In the genomic region with DNA sequence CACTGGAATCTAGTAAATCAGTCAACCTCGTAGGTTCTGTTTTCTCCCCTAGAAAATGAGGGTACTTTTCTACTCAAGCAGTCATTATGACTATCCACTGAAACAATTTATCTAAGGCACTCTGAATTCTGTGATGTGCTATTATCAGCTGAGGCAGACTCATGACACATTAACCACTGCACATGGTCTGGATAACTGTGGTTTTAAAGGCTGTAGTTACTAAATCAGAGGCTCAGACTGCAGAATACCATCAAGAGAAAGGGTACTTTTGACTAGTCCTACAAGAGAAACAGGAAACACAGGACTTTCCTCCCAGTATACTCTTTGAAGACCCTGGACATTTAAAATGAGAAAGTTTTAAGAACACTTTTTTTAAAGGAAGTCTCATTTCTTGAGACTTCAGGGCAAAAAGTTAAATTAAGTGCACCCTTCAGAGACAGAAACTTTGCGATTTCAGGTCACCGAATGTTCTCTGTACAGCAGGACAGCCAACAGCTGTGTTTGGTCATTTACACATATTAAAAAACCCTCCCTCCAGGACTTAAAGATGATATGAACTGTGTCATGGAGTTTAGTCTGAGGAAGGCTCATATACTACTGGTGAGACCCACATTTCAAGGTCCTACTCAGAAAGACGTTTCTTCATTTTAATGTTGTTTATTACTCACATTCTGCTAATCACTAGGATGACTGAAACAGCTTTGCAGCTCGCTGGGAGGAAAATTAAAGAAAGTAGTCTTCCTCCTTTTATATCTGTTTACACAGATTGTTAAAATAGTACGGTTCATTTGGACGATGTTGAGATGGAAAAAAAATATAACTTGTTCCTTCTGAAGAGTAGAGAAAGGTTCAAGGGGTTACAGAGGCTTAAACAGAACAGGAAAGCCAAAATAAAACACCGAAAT, we compare ENCODE assay signal across 9 cellular contexts. TPM values are rescaled to one million over a fixed set of nuclear protein-coding genes. Genes with fewer than 3 reads are reported as not detected.
A peak's percentile ranks its signal among the peaks of the same experiment; 100 is the strongest.
DNase-seq lines count a peak whose midpoint lies in the region; ATAC-seq and TF ChIP-seq lines count a peak whose summit lies in the region.
"Had no signal": no experiment of that assay in that cellular context is flagged by ENCODE, and none has a peak within 500 bp of the region (broad histone marks: within the 10 kb centered on the region; RNA-seq: fewer than 3 reads in every experiment).

No MANE protein-coding gene starts in this region.

- peaks cover 53% of the 10 kb centered on the region for H3K79me2 ChIP-seq in KMS-11 (ENCODE audit: insufficient read depth, low read depth)

- no peaks in the 10 kb centered on the region for H3K36me3 ChIP-seq in KMS-11 (ENCODE audit: insufficient read depth)

- ATAC-seq in GM19452 (IDR thresholded peaks at IDR 0.05; ENCODE audit: unreplicated experiment) (peak; percentile 77), HG02884 (IDR thresholded peaks at IDR 0.05; ENCODE audit: unreplicated experiment) (no peak)

- TF ChIP-seq CTCF in KMS-11 (conservative IDR thresholded peaks at IDR 0.05; ENCODE audit: low read depth, low read length) (no peak), choroid plexus epithelial cell (conservative IDR thresholded peaks at IDR 0.05; ENCODE audit: low read depth, low read length) (no peak)

- peaks cover 85% of the 10 kb centered on the region for H3K4me1 ChIP-seq in KMS-11 (ENCODE audit: low read depth, poor library complexity, severe bottlenecking)

- no peak overlapping the region for H2AFZ ChIP-seq in KMS-11 (ENCODE audit: low read depth)
- H2AFZ ChIP-seq: parathyroid adenoma had no signal

- DNase-seq in choroid plexus epithelial cell (ENCODE audit: low read depth), result peak; percentile 98
- DNase-seq in renal cortical epithelial cell (ENCODE audit: low read depth), result peak; percentile 99
- DNase-seq in NK-92 (lab: John Stamatoyannopoulos, UW; ENCODE audit: unreplicated experiment), result no peak
- DNase-seq in T1000 (lab: John Stamatoyannopoulos, UW), result no peak
- DNase-seq in NCI-H82 treated with DMSO at 0.1 percent for 48 hours (lab: John Stamatoyannopoulos, UW; ENCODE audit: unreplicated experiment), result no peak

- no peaks in the 10 kb centered on the region; the same call in 1 of the 2 replicates for H4K20me1 ChIP-seq in KMS-11 (ENCODE audit: insufficient read depth)

- peak overlapping the region; percentile 40; the same call in 1 of the 2 replicates for H3K4me2 ChIP-seq in KMS-11

- no peak overlapping the region for H3K9ac ChIP-seq in KMS-11
- H3K9ac ChIP-seq: parathyroid adenoma had no signal

- peak overlapping the region; percentile 34 for H3K27ac ChIP-seq in KMS-11
- H3K27ac ChIP-seq: parathyroid adenoma had no signal

- H3K4me3 ChIP-seq in KMS-11 (IDR thresholded peaks at IDR 0.05; ENCODE audit: insufficient read depth, low read depth, low read length) (no peak overlapping the region), choroid plexus epithelial cell (ENCODE audit: low read depth, low read length) (no peak overlapping the region)

- no peaks in the 10 kb centered on the region for H3K27me3 ChIP-seq in KMS-11 (ENCODE audit: insufficient read depth, low read depth)

RNA-seq across cellular contexts. Expression of gene ATXN1, which starts 19.9 kb away (rescaled TPM):
- total RNA-seq in renal cortical epithelial cell, result 14.4 and 27.2 TPM in 2 replicates

Comparison
In these comparisons a context has a peak if more than half of its experiments do, and no peak if none do; other contexts are left out.
1. DNase-seq: peak in choroid plexus epithelial cell (single experiment) and renal cortical epithelial cell (single experiment); none in NK-92 (single experiment), T1000 (single experiment) and NCI-H82 treated with DMSO at 0.1 percent for 48 hours (single experiment).